8 cellular contexts compared by ENCODE assay signal in genomic region chr1:108692724-108693655, GRCh38. TPM values are rescaled to one million over a fixed set of nuclear protein-coding genes. Genes with fewer than 3 reads are reported as not detected.
DNase-seq lines count a peak whose midpoint lies in the region; ATAC-seq and TF ChIP-seq lines count a peak whose summit lies in the region.

No MANE protein-coding gene starts in this region.

- peak overlapping the region; percentile 12; the same call in 1 of the 2 replicates for H2AFZ ChIP-seq in OCI-LY7 (ENCODE audit: low read length)

- no peaks in the 10 kb centered on the region for H3K27me3 ChIP-seq in neutrophil
- H3K27me3 ChIP-seq in thymus (ENCODE audit: control insufficient read depth, insufficient read depth), result no peaks in the 10 kb centered on the region

- H3K27ac ChIP-seq in OCI-LY7 (ENCODE audit: low read depth, low read length, poor library complexity, severe bottlenecking) (peak overlapping the region; percentile 83), neutrophil (peak overlapping the region; percentile 95), thymus (ENCODE audit: low read depth) (peak overlapping the region; percentile 100)

- POLR2A ChIA-PET in OCI-LY7 (lab: Charles Lee), result interaction anchor here (0.6 to 2.8 kb wide), 7 partner anchors 11 to 141 kb away, joined by 3 to 14 read pairs (median 4); partner anchors contain the start of gene EEIG2

- peaks cover 16% of the 10 kb centered on the region for H3K4me1 Mint-ChIP-seq in Calu3 (ENCODE audit: low read depth, unreplicated experiment)
- H3K4me1 Mint-ChIP-seq in activated T-helper 2 cell treated with anti-CD3 and anti-CD28 coated beads, Interferon-gamma antibody, Interleukin-2, Interleukin-4, amounts not matched to agents 10 μg/mL and 5 μg/mL and 100 μg/mL, durations not matched to agents 14 hours and 24 hours and 36 hours (ENCODE audit: low read depth), result peaks cover 36% of the 10 kb centered on the region

- CTCF ChIA-PET in Calu3 (lab: Charles Lee), result interaction anchor here (0.7 to 1.8 kb wide), 4 partner anchors 12 to 665 kb away, joined by 3 to 6 read pairs (median 4); partner anchors contain the start of gene HENMT1
- CTCF ChIA-PET in OCI-LY7 (lab: Charles Lee; ENCODE audit: unreplicated experiment), result interaction anchor here (0.8 to 2.2 kb wide), 3 partner anchors 133 to 407 kb away, joined by 3 to 7 read pairs (median 5); partner anchors contain the start of gene EEIG2

- peaks cover 71% of the 10 kb centered on the region for H3K79me2 ChIP-seq in OCI-LY7 (ENCODE audit: insufficient read depth, low read depth, low read length)

- peaks cover 31% of the 10 kb centered on the region for H4K20me1 ChIP-seq in OCI-LY7 (ENCODE audit: insufficient read depth, low read length)

- peak; percentile 62 for ATAC-seq in GM21367 (IDR thresholded peaks at IDR 0.05; ENCODE audit: unreplicated experiment)

- peak overlapping the region; percentile 97 for H3K4me3 ChIP-seq in OCI-LY7 (ENCODE audit: low read depth, low read length, poor library complexity, severe bottlenecking)
- peak overlapping the region; percentile 97 for H3K4me3 ChIP-seq in fibroblast of pulmonary artery (replicated peaks; ENCODE audit: low read depth, low read length)
- H3K4me3 ChIP-seq in neutrophil (ENCODE audit: low read depth in 1 of 2, low read length in 1 of 2), result peak overlapping the region; percentile 79 to 90
- H3K4me3 ChIP-seq in thymus (ENCODE audit: low read length), result peak overlapping the region; percentile 80

- no peaks in the 10 kb centered on the region for H3K9me2 ChIP-seq in OCI-LY7 (ENCODE audit: insufficient read depth, low read length)

- H3K4me3 Mint-ChIP-seq in Calu3 (ENCODE audit: low read depth, unreplicated experiment), result peak overlapping the region; percentile 92
- H3K4me3 Mint-ChIP-seq in activated T-helper 2 cell treated with anti-CD3 and anti-CD28 coated beads, Interferon-gamma antibody, Interleukin-2, Interleukin-4, amounts not matched to agents 10 μg/mL and 5 μg/mL and 100 μg/mL, durations not matched to agents 14 hours and 24 hours and 36 hours (ENCODE audit: low read depth), result peak overlapping the region; percentile 98

- intact Hi-C loops in Calu3 (cut with micrococcal nuclease; ENCODE audit: unreplicated experiment) (loop anchor here (2.0 to 10.0 kb wide), 2 partner anchors 54 to 202 kb away; partner anchors contain the start of gene STXBP3), OCI-LY7 (cut with micrococcal nuclease; ENCODE audit: unreplicated experiment) (loop anchor here (1.0 to 10.0 kb wide), 6 partner anchors 53 to 412 kb away; partner anchors contain the start of genes GPSM2 and STXBP3)
- intact Hi-C loops in activated T-helper 2 cell treated with anti-CD3 and anti-CD28 coated beads, Interferon-gamma antibody, Interleukin-2, Interleukin-4, amounts not matched to agents 10 μg/mL and 5 μg/mL and 100 μg/mL, durations not matched to agents 14 hours and 24 hours and 36 hours (cut with micrococcal nuclease), result loop anchor here (1.0 to 10.0 kb wide), 11 partner anchors 11 to 481 kb away; partner anchors contain the start of genes CLCC1, ELAPOR1, GPSM2 and HENMT1

- H3K27me3 Mint-ChIP-seq in Calu3 (ENCODE audit: unreplicated experiment), result no peaks in the 10 kb centered on the region
- H3K27me3 Mint-ChIP-seq in activated T-helper 2 cell treated with anti-CD3 and anti-CD28 coated beads, Interferon-gamma antibody, Interleukin-2, Interleukin-4, amounts not matched to agents 10 μg/mL and 5 μg/mL and 100 μg/mL, durations not matched to agents 14 hours and 24 hours and 36 hours (ENCODE audit: low read depth), result peaks cover 5% of the 10 kb centered on the region

- BruUV-seq in Calu3 (replicated peaks; lab: Mats Ljungman, UMichigan), result no TSS peak
- no TSS peak for BruUV-seq in OCI-LY7 (replicated peaks; lab: Mats Ljungman, UMichigan)

- WGBS in thymus, result under 1% methylated on average over 36 of the region's 36 CpGs

- peak overlapping the region; percentile 76 for H3K27ac Mint-ChIP-seq in Calu3 (ENCODE audit: unreplicated experiment)
- H3K27ac Mint-ChIP-seq in activated T-helper 2 cell treated with anti-CD3 and anti-CD28 coated beads, Interferon-gamma antibody, Interleukin-2, Interleukin-4, amounts not matched to agents 10 μg/mL and 5 μg/mL and 100 μg/mL, durations not matched to agents 14 hours and 24 hours and 36 hours, result peak overlapping the region; percentile 99

- TF ChIP-seq CTCF in Calu3 (IDR thresholded peaks at IDR 0.05; ENCODE audit: unreplicated experiment) (no peak), OCI-LY7 (conservative IDR thresholded peaks at IDR 0.05; ENCODE audit: low read length) (peak; percentile 59), fibroblast of pulmonary artery (IDR thresholded peaks at IDR 0.05; ENCODE audit: low read length, missing control alignments) (peak; percentile 27), neutrophil (IDR thresholded peaks at IDR 0.05) (no peak)

- no peaks in the 10 kb centered on the region for H3K9me3 Mint-ChIP-seq in Calu3 (ENCODE audit: low read depth, unreplicated experiment)
- no peaks in the 10 kb centered on the region for H3K9me3 Mint-ChIP-seq in activated T-helper 2 cell treated with anti-CD3 and anti-CD28 coated beads, Interferon-gamma antibody, Interleukin-2, Interleukin-4, amounts not matched to agents 10 μg/mL and 5 μg/mL and 100 μg/mL, durations not matched to agents 14 hours and 24 hours and 36 hours

- peak overlapping the region; percentile 79 for H3K4me2 ChIP-seq in OCI-LY7 (ENCODE audit: low read length)

- peak; percentile 36 for DNase-seq in Calu3
- peak; percentile 76 for DNase-seq in HT-29 (ENCODE audit: low spot score)
- peak; percentile 87 for DNase-seq in OCI-LY7 (ENCODE audit: low spot score)
- peak; percentile 77 for DNase-seq in activated T-helper 2 cell treated with anti-CD3 and anti-CD28 coated beads, Interferon-gamma antibody, Interleukin-2, Interleukin-4, amounts not matched to agents 10 μg/mL and 5 μg/mL and 100 μg/mL, durations not matched to agents 14 hours and 24 hours and 36 hours (ENCODE audit: low spot score)
- DNase-seq in fibroblast of pulmonary artery (ENCODE audit: low read depth), result peak; percentile 79

- peaks cover 55% of the 10 kb centered on the region for H3K36me3 ChIP-seq in OCI-LY7 (ENCODE audit: insufficient read depth, low read length)
- H3K36me3 ChIP-seq in neutrophil, result peaks cover 25% of the 10 kb centered on the region
- H3K36me3 ChIP-seq in thymus (ENCODE audit: control insufficient read depth, insufficient read depth), result peaks cover 15% of the 10 kb centered on the region

- H3K9me3 ChIP-seq in OCI-LY7 (ENCODE audit: low read length), result no peaks in the 10 kb centered on the region
- no peaks in the 10 kb centered on the region for H3K9me3 ChIP-seq in neutrophil
- peaks cover 2% of the 10 kb centered on the region for H3K9me3 ChIP-seq in thymus (ENCODE audit: control insufficient read depth)

- H3K4me1 ChIP-seq in OCI-LY7 (ENCODE audit: insufficient read depth, low read length, poor library complexity, severe bottlenecking) (peaks cover 28% of the 10 kb centered on the region), neutrophil (ENCODE audit: control insufficient read depth in 1 of 2, insufficient read depth in 1 of 2, low read depth in 1 of 2, low read length in 1 of 2) (peaks cover 34 to 38% of the 10 kb centered on the region in 2 experiments), thymus (ENCODE audit: control insufficient read depth, insufficient read depth, low read length) (peaks cover 6% of the 10 kb centered on the region)

- peaks cover 54% of the 10 kb centered on the region for H3K36me3 Mint-ChIP-seq in Calu3 (ENCODE audit: insufficient read depth, unreplicated experiment)
- peaks cover 52% of the 10 kb centered on the region for H3K36me3 Mint-ChIP-seq in activated T-helper 2 cell treated with anti-CD3 and anti-CD28 coated beads, Interferon-gamma antibody, Interleukin-2, Interleukin-4, amounts not matched to agents 10 μg/mL and 5 μg/mL and 100 μg/mL, durations not matched to agents 14 hours and 24 hours and 36 hours (ENCODE audit: low read depth)

RNA-seq across cellular contexts. Expression of gene PRPF38B, which starts 0.9 kb away (rescaled TPM):
- total RNA-seq in Calu3 (2022) (45.7 and 47.6 TPM in 2 replicates), OCI-LY7 (2022) (72.0 and 73.8 TPM in 2 replicates)
- 28.2 and 30.0 TPM in 2 replicates for total RNA-seq in HT-29 (2014; rRNA removed; shearing (Covaris generic))
- 37.7 and 47.4 TPM in 2 replicates for total RNA-seq in OCI-LY7 (2014; rRNA removed; shearing (Covaris generic))
- 86.7 and 88.5 TPM in 2 replicates for total RNA-seq in activated T-helper 2 cell treated with anti-CD3 and anti-CD28 coated beads, Interferon-gamma antibody, Interleukin-2, Interleukin-4, amounts not matched to agents 10 μg/mL and 5 μg/mL and 100 μg/mL, durations not matched to agents 14 hours and 24 hours and 36 hours
- polyA plus RNA-seq in thymus, result 69.6 TPM

RNA-seq across cellular contexts. Expression of gene FNDC7, which starts 19.7 kb away (rescaled TPM):
- not detected in 2 replicates for total RNA-seq in Calu3 (2022)
- total RNA-seq in HT-29 (2014; rRNA removed; shearing (Covaris generic)), result not detected in 2 replicates
- total RNA-seq in OCI-LY7 (2014; rRNA removed; shearing (Covaris generic)), result not detected in 2 replicates
- not detected in 2 replicates for total RNA-seq in OCI-LY7 (2022)
- total RNA-seq in activated T-helper 2 cell treated with anti-CD3 and anti-CD28 coated beads, Interferon-gamma antibody, Interleukin-2, Interleukin-4, amounts not matched to agents 10 μg/mL and 5 μg/mL and 100 μg/mL, durations not matched to agents 14 hours and 24 hours and 36 hours, result 0.05 TPM in 1 of 2 replicates, not detected in the other
- polyA plus RNA-seq in thymus, result 0.05 TPM

RNA-seq across cellular contexts. Expression of gene HENMT1, which starts 32.1 kb away (rescaled TPM):
- total RNA-seq in Calu3 (2022) (9.9 and 10.6 TPM in 2 replicates), OCI-LY7 (2022) (0.35 and 0.84 TPM in 2 replicates)
- 15.1 and 15.2 TPM in 2 replicates for total RNA-seq in HT-29 (2014; rRNA removed; shearing (Covaris generic))
- total RNA-seq in OCI-LY7 (2014; rRNA removed; shearing (Covaris generic)), result not detected in 2 replicates
- 16.5 and 17.7 TPM in 2 replicates for total RNA-seq in activated T-helper 2 cell treated with anti-CD3 and anti-CD28 coated beads, Interferon-gamma antibody, Interleukin-2, Interleukin-4, amounts not matched to agents 10 μg/mL and 5 μg/mL and 100 μg/mL, durations not matched to agents 14 hours and 24 hours and 36 hours
- 21.7 TPM for polyA plus RNA-seq in thymus

RNA-seq across cellular contexts. Expression of gene STXBP3, which starts 53.5 kb away (rescaled TPM):
- total RNA-seq in Calu3 (2022), result 30.3 and 32.0 TPM in 2 replicates
- 10.1 and 14.0 TPM in 2 replicates for total RNA-seq in HT-29 (2014; rRNA removed; shearing (Covaris generic))
- total RNA-seq in OCI-LY7 (2014; rRNA removed; shearing (Covaris generic)), result 27.7 and 28.3 TPM in 2 replicates
- 38.2 and 45.7 TPM in 2 replicates for total RNA-seq in OCI-LY7 (2022)
- total RNA-seq in activated T-helper 2 cell treated with anti-CD3 and anti-CD28 coated beads, Interferon-gamma antibody, Interleukin-2, Interleukin-4, amounts not matched to agents 10 μg/mL and 5 μg/mL and 100 μg/mL, durations not matched to agents 14 hours and 24 hours and 36 hours, result 46.5 and 51.7 TPM in 2 replicates
- polyA plus RNA-seq in thymus, result 85.6 TPM

Comparison
In these comparisons a context has a peak if more than half of its experiments do, and no peak if none do; other contexts are left out.
1. Peak in every context shown above with its lines: DNase-seq, ATAC-seq, H3K4me3 ChIP-seq and H3K27ac ChIP-seq.
2. DNase-seq: peak in every context shown above with its lines; median percentile 87 in OCI-LY7; 79 in fibroblast of pulmonary artery; 77 in activated T-helper 2 cell treated with anti-CD3 and anti-CD28 coated beads, Interferon-gamma antibody, Interleukin-2, Interleukin-4, amounts not matched to agents 10 μg/mL and 5 μg/mL and 100 μg/mL, durations not matched to agents 14 hours and 24 hours and 36 hours; 76 in HT-29; 36 in Calu3.
3. CTCF ChIP-seq: peak in OCI-LY7 (single experiment) and fibroblast of pulmonary artery (single experiment); none in Calu3 (single experiment) and neutrophil (single experiment).